1 cellular context compared by ENCODE assay signal in genomic region chr4:4693258-4693657, GRCh38.
TF ChIP-seq lines count a peak whose summit lies in the region.

No MANE protein-coding gene starts in this region.

TF ChIP-seq in HepG2, 621 proteins besides CTCF, POLR2A, EP300 and RAD21 (continued from another document and continues in another):
- TF ChIP-seq, protein P1, sequence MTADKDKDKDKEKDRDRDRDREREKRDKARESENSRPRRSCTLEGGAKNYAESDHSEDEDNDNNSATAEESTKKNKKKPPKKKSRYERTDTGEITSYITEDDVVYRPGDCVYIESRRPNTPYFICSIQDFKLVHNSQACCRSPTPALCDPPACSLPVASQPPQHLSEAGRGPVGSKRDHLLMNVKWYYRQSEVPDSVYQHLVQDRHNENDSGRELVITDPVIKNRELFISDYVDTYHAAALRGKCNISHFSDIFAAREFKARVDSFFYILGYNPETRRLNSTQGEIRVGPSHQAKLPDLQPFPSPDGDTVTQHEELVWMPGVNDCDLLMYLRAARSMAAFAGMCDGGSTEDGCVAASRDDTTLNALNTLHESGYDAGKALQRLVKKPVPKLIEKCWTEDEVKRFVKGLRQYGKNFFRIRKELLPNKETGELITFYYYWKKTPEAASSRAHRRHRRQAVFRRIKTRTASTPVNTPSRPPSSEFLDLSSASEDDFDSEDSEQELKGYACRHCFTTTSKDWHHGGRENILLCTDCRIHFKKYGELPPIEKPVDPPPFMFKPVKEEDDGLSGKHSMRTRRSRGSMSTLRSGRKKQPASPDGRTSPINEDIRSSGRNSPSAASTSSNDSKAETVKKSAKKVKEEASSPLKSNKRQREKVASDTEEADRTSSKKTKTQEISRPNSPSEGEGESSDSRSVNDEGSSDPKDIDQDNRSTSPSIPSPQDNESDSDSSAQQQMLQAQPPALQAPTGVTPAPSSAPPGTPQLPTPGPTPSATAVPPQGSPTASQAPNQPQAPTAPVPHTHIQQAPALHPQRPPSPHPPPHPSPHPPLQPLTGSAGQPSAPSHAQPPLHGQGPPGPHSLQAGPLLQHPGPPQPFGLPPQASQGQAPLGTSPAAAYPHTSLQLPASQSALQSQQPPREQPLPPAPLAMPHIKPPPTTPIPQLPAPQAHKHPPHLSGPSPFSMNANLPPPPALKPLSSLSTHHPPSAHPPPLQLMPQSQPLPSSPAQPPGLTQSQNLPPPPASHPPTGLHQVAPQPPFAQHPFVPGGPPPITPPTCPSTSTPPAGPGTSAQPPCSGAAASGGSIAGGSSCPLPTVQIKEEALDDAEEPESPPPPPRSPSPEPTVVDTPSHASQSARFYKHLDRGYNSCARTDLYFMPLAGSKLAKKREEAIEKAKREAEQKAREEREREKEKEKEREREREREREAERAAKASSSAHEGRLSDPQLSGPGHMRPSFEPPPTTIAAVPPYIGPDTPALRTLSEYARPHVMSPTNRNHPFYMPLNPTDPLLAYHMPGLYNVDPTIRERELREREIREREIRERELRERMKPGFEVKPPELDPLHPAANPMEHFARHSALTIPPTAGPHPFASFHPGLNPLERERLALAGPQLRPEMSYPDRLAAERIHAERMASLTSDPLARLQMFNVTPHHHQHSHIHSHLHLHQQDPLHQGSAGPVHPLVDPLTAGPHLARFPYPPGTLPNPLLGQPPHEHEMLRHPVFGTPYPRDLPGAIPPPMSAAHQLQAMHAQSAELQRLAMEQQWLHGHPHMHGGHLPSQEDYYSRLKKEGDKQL (CRISPR knock-in tag; IDR thresholded peaks at IDR 0.05; ENCODE audit: low read depth): no peak
- TF ChIP-seq PAXIP1 (CRISPR knock-in tag; conservative IDR thresholded peaks at IDR 0.05) (peak; percentile 40), ZNF512 (CRISPR knock-in tag; IDR thresholded peaks at IDR 0.05) (no peak), MAF1 (CRISPR knock-in tag; IDR thresholded peaks at IDR 0.05; ENCODE audit: borderline replicate concordance) (no peak), FOXO4 (CRISPR knock-in tag; conservative IDR thresholded peaks at IDR 0.05) (no peak), ATAD3A (CRISPR knock-in tag; IDR thresholded peaks at IDR 0.05) (no peak), ZNF737 (CRISPR knock-in tag; IDR thresholded peaks at IDR 0.05; ENCODE audit: borderline replicate concordance) (no peak), MAFF (IDR thresholded peaks at IDR 0.05; ENCODE audit: low read depth, low read length) (no peak), SOX13 (IDR thresholded peaks at IDR 0.05) (no peak), SOX13 (CRISPR knock-in tag; conservative IDR thresholded peaks at IDR 0.05 in 1 of 2, IDR thresholded peaks at IDR 0.05 in 1 of 2) (no peak), ZNF383 (CRISPR knock-in tag; IDR thresholded peaks at IDR 0.05; ENCODE audit: borderline replicate concordance) (no peak), MXD3 (CRISPR knock-in tag; IDR thresholded peaks at IDR 0.05) (no peak), ZNF280D (CRISPR knock-in tag; IDR thresholded peaks at IDR 0.05) (no peak), KDM3A (CRISPR knock-in tag; IDR thresholded peaks at IDR 0.05; ENCODE audit: low read depth) (no peak), ZNF558 (CRISPR knock-in tag; IDR thresholded peaks at IDR 0.05; ENCODE audit: borderline replicate concordance) (no peak), FOSL2 (CRISPR knock-in tag; IDR thresholded peaks at IDR 0.05) (peak; percentile 89), DMAP1 (CRISPR knock-in tag; IDR thresholded peaks at IDR 0.05) (no peak), SPEN (CRISPR knock-in tag; IDR thresholded peaks at IDR 0.05; ENCODE audit: low read depth) (no peak), FOXA3 (CRISPR knock-in tag; IDR thresholded peaks at IDR 0.05) (no peak), JUND (CRISPR knock-in tag; IDR thresholded peaks at IDR 0.05) (0 out of 2 replicates have a peak, but pooled peaks have one; percentile 72), ARID2 (CRISPR knock-in tag; IDR thresholded peaks at IDR 0.05; ENCODE audit: borderline replicate concordance) (no peak), NCOA2 (CRISPR knock-in tag; IDR thresholded peaks at IDR 0.05) (no peak), ZFX (CRISPR knock-in tag; IDR thresholded peaks at IDR 0.05; ENCODE audit: low read depth) (no peak), FOXJ3 (CRISPR knock-in tag; IDR thresholded peaks at IDR 0.05; ENCODE audit: borderline replicate concordance) (0 out of 2 replicates have a peak, but pooled peaks have one; percentile 37), ZFP82 (CRISPR knock-in tag; IDR thresholded peaks at IDR 0.05; ENCODE audit: borderline replicate concordance) (no peak), SP4 (CRISPR knock-in tag; IDR thresholded peaks at IDR 0.05) (no peak), POGZ (CRISPR knock-in tag; IDR thresholded peaks at IDR 0.05) (0 out of 2 replicates have a peak, but pooled peaks have one; percentile 29), HDAC1 (CRISPR knock-in tag; IDR thresholded peaks at IDR 0.05) (peak; percentile 39; the same call in 1 of the 2 replicates), JARID2 (CRISPR knock-in tag; IDR thresholded peaks at IDR 0.05; ENCODE audit: insufficient replicate concordance) (no peak)
- TF ChIP-seq, protein P2, sequence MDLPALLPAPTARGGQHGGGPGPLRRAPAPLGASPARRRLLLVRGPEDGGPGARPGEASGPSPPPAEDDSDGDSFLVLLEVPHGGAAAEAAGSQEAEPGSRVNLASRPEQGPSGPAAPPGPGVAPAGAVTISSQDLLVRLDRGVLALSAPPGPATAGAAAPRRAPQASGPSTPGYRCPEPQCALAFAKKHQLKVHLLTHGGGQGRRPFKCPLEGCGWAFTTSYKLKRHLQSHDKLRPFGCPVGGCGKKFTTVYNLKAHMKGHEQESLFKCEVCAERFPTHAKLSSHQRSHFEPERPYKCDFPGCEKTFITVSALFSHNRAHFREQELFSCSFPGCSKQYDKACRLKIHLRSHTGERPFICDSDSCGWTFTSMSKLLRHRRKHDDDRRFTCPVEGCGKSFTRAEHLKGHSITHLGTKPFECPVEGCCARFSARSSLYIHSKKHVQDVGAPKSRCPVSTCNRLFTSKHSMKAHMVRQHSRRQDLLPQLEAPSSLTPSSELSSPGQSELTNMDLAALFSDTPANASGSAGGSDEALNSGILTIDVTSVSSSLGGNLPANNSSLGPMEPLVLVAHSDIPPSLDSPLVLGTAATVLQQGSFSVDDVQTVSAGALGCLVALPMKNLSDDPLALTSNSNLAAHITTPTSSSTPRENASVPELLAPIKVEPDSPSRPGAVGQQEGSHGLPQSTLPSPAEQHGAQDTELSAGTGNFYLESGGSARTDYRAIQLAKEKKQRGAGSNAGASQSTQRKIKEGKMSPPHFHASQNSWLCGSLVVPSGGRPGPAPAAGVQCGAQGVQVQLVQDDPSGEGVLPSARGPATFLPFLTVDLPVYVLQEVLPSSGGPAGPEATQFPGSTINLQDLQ (CRISPR knock-in tag; IDR thresholded peaks at IDR 0.05): no peak
- TF ChIP-seq, protein P3, sequence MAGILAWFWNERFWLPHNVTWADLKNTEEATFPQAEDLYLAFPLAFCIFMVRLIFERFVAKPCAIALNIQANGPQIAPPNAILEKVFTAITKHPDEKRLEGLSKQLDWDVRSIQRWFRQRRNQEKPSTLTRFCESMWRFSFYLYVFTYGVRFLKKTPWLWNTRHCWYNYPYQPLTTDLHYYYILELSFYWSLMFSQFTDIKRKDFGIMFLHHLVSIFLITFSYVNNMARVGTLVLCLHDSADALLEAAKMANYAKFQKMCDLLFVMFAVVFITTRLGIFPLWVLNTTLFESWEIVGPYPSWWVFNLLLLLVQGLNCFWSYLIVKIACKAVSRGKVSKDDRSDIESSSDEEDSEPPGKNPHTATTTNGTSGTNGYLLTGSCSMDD (CRISPR knock-in tag; IDR thresholded peaks at IDR 0.05): no peak
- TF ChIP-seq, protein P4, sequence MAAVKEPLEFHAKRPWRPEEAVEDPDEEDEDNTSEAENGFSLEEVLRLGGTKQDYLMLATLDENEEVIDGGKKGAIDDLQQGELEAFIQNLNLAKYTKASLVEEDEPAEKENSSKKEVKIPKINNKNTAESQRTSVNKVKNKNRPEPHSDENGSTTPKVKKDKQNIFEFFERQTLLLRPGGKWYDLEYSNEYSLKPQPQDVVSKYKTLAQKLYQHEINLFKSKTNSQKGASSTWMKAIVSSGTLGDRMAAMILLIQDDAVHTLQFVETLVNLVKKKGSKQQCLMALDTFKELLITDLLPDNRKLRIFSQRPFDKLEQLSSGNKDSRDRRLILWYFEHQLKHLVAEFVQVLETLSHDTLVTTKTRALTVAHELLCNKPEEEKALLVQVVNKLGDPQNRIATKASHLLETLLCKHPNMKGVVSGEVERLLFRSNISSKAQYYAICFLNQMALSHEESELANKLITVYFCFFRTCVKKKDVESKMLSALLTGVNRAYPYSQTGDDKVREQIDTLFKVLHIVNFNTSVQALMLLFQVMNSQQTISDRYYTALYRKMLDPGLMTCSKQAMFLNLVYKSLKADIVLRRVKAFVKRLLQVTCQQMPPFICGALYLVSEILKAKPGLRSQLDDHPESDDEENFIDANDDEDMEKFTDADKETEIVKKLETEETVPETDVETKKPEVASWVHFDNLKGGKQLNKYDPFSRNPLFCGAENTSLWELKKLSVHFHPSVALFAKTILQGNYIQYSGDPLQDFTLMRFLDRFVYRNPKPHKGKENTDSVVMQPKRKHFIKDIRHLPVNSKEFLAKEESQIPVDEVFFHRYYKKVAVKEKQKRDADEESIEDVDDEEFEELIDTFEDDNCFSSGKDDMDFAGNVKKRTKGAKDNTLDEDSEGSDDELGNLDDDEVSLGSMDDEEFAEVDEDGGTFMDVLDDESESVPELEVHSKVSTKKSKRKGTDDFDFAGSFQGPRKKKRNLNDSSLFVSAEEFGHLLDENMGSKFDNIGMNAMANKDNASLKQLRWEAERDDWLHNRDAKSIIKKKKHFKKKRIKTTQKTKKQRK (IDR thresholded peaks at IDR 0.05; ENCODE audit: low read length): no peak
